Comparison of ENCODE assay signal across 24 cellular contexts in genomic region chr7:43337811-43338210, GRCh38.
"Had no signal": no experiment of that assay in that cellular context is flagged by ENCODE, and none has a peak within 500 bp of the region (broad histone marks: within the 10 kb centered on the region; RNA-seq: fewer than 3 reads in every experiment).

No MANE protein-coding gene starts in this region.

- H3K27ac ChIP-seq: coronary artery, esophagus muscularis mucosa, foreskin keratinocyte, gastroesophageal sphincter, heart right ventricle, left lung, lower lobe of right lung had no signal

- H3K36me3 ChIP-seq: esophagus muscularis mucosa, gastroesophageal sphincter, heart right ventricle, left lung, lower lobe of right lung had no signal

- H3K4me1 ChIP-seq: esophagus muscularis mucosa, foreskin keratinocyte, gastroesophageal sphincter, heart right ventricle, left lung, lower lobe of right lung had no signal

- H3K27me3 ChIP-seq: dorsolateral prefrontal cortex, left lung had no signal

- H3K9me3 ChIP-seq: esophagus muscularis mucosa, gastroesophageal sphincter, heart right ventricle, left lung, lower lobe of right lung, mucosa of descending colon had no signal

- ATAC-seq: foreskin keratinocyte, gastroesophageal sphincter, heart right ventricle, left cardiac atrium, left lung, left ventricle myocardium superior, lower lobe of right lung, mucosa of descending colon had no signal

- FAIRE-seq: colon, endothelial cell of umbilical vein, frontal cortex, islet of Langerhans, keratinocyte had no signal

- H3K4me3 ChIP-seq: coronary artery, dorsolateral prefrontal cortex, esophagus muscularis mucosa, gastroesophageal sphincter, heart right ventricle, left lung, lower lobe of right lung, mucosa of descending colon had no signal

- DNase-seq: dermis blood vessel endothelial cell; effector CD4-positive, alpha-beta T cell; effector memory CD4-positive, alpha-beta T cell; glutamatergic neuron; head of caudate nucleus; heart right ventricle; hippocampal formation; left cardiac atrium; left lung; left ventricle myocardium superior; lower lobe of right lung; mesenchymal stem cell; mucosa of descending colon; naive B cell had no signal
